Comparison of ENCODE assay signal across 28 cellular contexts in genomic region chr5:168216989-168217388, GRCh38.
"Had no signal": no experiment of that assay in that cellular context is flagged by ENCODE, and none has a peak within 500 bp of the region (broad histone marks: within the 10 kb centered on the region; RNA-seq: fewer than 3 reads in every experiment).

No MANE protein-coding gene starts in this region.

- H3K36me3 Mint-ChIP-seq: mesothelial cell of epicardium; naive B cell; natural killer cell treated with Interleukin-12 subunit alpha and Interleukin-12 subunit beta and Interleukin-15 and Interleukin-18, amount 100 ng/mL, for 72 hours had no signal

- H3K79me2 ChIP-seq: parathyroid adenoma had no signal

- H3K4me3 Mint-ChIP-seq: effector memory CD8-positive, alpha-beta T cell; mesothelial cell of epicardium; natural killer cell treated with Interleukin-12 subunit alpha and Interleukin-12 subunit beta and Interleukin-15 and Interleukin-18, amount 100 ng/mL, for 72 hours; neural progenitor cell; stimulated activated naive CD8-positive, alpha-beta T cell treated with anti-CD3 and anti-CD28 coated beads, Interleukin-15, amount 100 ng/mL, for 72 hours; type B pancreatic cell had no signal

- H3K27me3 ChIP-seq: esophagus squamous epithelium, heart right ventricle, left lung, neural progenitor cell, right lobe of liver, suprapubic skin had no signal

- H3K27ac ChIP-seq: esophagus squamous epithelium, heart right ventricle, left lung, neural progenitor cell, parathyroid adenoma, right lobe of liver, suprapubic skin, tibial artery had no signal

- H3K36me3 ChIP-seq: esophagus squamous epithelium, left lung, neural progenitor cell, right lobe of liver, suprapubic skin, tibial artery had no signal

- H3K27ac Mint-ChIP-seq: effector memory CD8-positive, alpha-beta T cell; mesothelial cell of epicardium; natural killer cell treated with Interleukin-12 subunit alpha and Interleukin-12 subunit beta and Interleukin-15 and Interleukin-18, amount 100 ng/mL, for 72 hours; neural progenitor cell; progenitor cell of endocrine pancreas; stimulated activated naive CD8-positive, alpha-beta T cell treated with anti-CD3 and anti-CD28 coated beads, Interleukin-15, amount 100 ng/mL, for 72 hours; type B pancreatic cell had no signal

- H2AFZ ChIP-seq: neural progenitor cell, parathyroid adenoma had no signal

- H3K4me3 ChIP-seq: esophagus squamous epithelium, heart right ventricle, left lung, mucosa of descending colon, neural progenitor cell, right lobe of liver, suprapubic skin, tibial artery had no signal

- DNase-seq: cortex of kidney; effector memory CD8-positive, alpha-beta T cell; erythroblast; esophagus squamous epithelium; foreskin melanocyte; glutamatergic neuron; heart right ventricle; hippocampal formation; left cardiac atrium; left lung; mesenchymal stem cell; naive B cell; right lobe of liver; stimulated activated CD4-positive, alpha-beta T cell treated with anti-CD3 and anti-CD28 coated beads, Interleukin-12 subunit alpha, Interleukin-12 subunit beta, amount 100 ng/mL, for 4 hours; stimulated activated CD4-positive, alpha-beta T cell treated with anti-CD3 and anti-CD28 coated beads, Interleukin-1b, Interleukin-23, amount 100 ng/mL, for 48 hours; stimulated activated CD4-positive, alpha-beta T cell treated with anti-CD3 and anti-CD28 coated beads, Interleukin-4, amount 100 ng/mL, for 1 hour; stimulated activated CD8-positive, alpha-beta memory T cell treated with anti-CD3 and anti-CD28 coated beads, Interleukin-4, amount 100 ng/mL, for 48 hours; stimulated activated naive CD4-positive, alpha-beta T cell; stimulated activated naive CD8-positive, alpha-beta T cell treated with anti-CD3 and anti-CD28 coated beads, Interleukin-15, amount 100 ng/mL, for 72 hours; tibial artery had no signal

- H3K9me3 ChIP-seq: esophagus squamous epithelium, heart right ventricle, left lung, mucosa of descending colon, right lobe of liver, suprapubic skin, tibial artery had no signal

- H3K9me3 Mint-ChIP-seq: effector memory CD8-positive, alpha-beta T cell; mesothelial cell of epicardium; naive B cell; natural killer cell treated with Interleukin-12 subunit alpha and Interleukin-12 subunit beta and Interleukin-15 and Interleukin-18, amount 100 ng/mL, for 72 hours; neural progenitor cell; stimulated activated naive CD8-positive, alpha-beta T cell treated with anti-CD3 and anti-CD28 coated beads, Interleukin-15, amount 100 ng/mL, for 72 hours; type B pancreatic cell had no signal

- H3K4me1 ChIP-seq: left lung, parathyroid adenoma, right lobe of liver, suprapubic skin had no signal

- ATAC-seq: effector memory CD8-positive, alpha-beta T cell; left cardiac atrium; left lung; natural killer cell treated with Interleukin-12 subunit alpha and Interleukin-12 subunit beta and Interleukin-15 and Interleukin-18, amount 100 ng/mL, for 72 hours; right lobe of liver; stimulated activated naive CD8-positive, alpha-beta T cell treated with anti-CD3 and anti-CD28 coated beads, Interleukin-15, amount 100 ng/mL, for 72 hours had no signal

- H3K4me1 Mint-ChIP-seq: stimulated activated naive CD8-positive, alpha-beta T cell treated with anti-CD3 and anti-CD28 coated beads, Interleukin-15, amount 100 ng/mL, for 72 hours had no signal

- H3K27me3 Mint-ChIP-seq: effector memory CD8-positive, alpha-beta T cell; stimulated activated naive CD8-positive, alpha-beta T cell treated with anti-CD3 and anti-CD28 coated beads, Interleukin-15, amount 100 ng/mL, for 72 hours; type B pancreatic cell had no signal

- H3K4me2 ChIP-seq: neural progenitor cell had no signal
